ENCODE assay signal across 1 cellular context in the genomic region with DNA sequence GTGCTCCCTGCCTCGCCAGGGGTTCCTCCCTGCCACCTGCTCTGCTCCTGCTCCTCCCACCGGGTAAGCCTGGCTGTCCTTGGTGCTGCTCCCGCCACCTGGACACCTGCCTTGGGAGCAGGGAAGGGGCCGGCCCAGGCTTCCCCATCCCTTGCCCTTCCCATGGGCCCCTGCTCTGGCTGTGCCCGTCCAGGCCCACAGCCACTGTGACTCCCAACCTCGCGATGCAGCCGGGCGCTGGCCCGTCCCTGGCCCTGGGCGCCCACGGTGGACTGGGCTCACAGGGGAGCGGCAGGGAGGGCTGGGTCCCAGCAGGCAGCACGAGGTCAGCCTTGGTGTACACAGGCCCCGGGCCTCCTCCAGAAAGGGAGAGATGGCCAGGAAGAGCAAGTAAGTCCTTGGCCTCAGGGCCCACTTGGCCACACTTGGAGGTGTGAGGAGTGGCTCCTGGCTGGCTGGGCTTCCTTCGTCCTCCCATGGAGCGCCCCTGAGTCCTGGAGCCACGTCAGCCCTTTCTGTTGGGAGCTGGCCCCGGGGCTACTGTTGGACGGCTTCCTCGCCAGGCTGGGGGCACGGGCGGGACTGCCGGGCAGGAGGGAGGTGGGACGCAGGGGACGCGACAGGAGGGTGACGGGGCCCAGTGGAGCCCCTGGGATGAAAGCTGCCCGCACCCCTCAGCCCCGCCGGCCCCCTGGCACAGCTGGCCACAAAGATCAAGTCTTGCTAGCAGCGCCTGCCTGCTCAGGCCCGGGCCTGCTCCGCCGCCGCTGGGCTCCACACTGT.
TF ChIP-seq lines count a peak whose summit lies in the region.

No MANE protein-coding gene starts in this region.

TF ChIP-seq in GM23338, 12 proteins besides CTCF, POLR2A, EP300 and RAD21 (continued from another document):
- TF ChIP-seq ZNF331 (CRISPR knock-in tag; IDR thresholded peaks at IDR 0.05; ENCODE audit: low read depth) (no peak), NANOG (IDR thresholded peaks at IDR 0.05; ENCODE audit: borderline replicate concordance) (no peak), CREB1 (CRISPR knock-in tag; IDR thresholded peaks at IDR 0.05; ENCODE audit: low read depth) (no peak), JUNB (IDR thresholded peaks at IDR 0.05; ENCODE audit: unreplicated experiment) (no peak)
- TF ChIP-seq, protein P1, sequence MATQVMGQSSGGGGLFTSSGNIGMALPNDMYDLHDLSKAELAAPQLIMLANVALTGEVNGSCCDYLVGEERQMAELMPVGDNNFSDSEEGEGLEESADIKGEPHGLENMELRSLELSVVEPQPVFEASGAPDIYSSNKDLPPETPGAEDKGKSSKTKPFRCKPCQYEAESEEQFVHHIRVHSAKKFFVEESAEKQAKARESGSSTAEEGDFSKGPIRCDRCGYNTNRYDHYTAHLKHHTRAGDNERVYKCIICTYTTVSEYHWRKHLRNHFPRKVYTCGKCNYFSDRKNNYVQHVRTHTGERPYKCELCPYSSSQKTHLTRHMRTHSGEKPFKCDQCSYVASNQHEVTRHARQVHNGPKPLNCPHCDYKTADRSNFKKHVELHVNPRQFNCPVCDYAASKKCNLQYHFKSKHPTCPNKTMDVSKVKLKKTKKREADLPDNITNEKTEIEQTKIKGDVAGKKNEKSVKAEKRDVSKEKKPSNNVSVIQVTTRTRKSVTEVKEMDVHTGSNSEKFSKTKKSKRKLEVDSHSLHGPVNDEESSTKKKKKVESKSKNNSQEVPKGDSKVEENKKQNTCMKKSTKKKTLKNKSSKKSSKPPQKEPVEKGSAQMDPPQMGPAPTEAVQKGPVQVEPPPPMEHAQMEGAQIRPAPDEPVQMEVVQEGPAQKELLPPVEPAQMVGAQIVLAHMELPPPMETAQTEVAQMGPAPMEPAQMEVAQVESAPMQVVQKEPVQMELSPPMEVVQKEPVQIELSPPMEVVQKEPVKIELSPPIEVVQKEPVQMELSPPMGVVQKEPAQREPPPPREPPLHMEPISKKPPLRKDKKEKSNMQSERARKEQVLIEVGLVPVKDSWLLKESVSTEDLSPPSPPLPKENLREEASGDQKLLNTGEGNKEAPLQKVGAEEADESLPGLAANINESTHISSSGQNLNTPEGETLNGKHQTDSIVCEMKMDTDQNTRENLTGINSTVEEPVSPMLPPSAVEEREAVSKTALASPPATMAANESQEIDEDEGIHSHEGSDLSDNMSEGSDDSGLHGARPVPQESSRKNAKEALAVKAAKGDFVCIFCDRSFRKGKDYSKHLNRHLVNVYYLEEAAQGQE (IDR thresholded peaks at IDR 0.05; ENCODE audit: unreplicated experiment): no peak
- TF ChIP-seq, protein P2, sequence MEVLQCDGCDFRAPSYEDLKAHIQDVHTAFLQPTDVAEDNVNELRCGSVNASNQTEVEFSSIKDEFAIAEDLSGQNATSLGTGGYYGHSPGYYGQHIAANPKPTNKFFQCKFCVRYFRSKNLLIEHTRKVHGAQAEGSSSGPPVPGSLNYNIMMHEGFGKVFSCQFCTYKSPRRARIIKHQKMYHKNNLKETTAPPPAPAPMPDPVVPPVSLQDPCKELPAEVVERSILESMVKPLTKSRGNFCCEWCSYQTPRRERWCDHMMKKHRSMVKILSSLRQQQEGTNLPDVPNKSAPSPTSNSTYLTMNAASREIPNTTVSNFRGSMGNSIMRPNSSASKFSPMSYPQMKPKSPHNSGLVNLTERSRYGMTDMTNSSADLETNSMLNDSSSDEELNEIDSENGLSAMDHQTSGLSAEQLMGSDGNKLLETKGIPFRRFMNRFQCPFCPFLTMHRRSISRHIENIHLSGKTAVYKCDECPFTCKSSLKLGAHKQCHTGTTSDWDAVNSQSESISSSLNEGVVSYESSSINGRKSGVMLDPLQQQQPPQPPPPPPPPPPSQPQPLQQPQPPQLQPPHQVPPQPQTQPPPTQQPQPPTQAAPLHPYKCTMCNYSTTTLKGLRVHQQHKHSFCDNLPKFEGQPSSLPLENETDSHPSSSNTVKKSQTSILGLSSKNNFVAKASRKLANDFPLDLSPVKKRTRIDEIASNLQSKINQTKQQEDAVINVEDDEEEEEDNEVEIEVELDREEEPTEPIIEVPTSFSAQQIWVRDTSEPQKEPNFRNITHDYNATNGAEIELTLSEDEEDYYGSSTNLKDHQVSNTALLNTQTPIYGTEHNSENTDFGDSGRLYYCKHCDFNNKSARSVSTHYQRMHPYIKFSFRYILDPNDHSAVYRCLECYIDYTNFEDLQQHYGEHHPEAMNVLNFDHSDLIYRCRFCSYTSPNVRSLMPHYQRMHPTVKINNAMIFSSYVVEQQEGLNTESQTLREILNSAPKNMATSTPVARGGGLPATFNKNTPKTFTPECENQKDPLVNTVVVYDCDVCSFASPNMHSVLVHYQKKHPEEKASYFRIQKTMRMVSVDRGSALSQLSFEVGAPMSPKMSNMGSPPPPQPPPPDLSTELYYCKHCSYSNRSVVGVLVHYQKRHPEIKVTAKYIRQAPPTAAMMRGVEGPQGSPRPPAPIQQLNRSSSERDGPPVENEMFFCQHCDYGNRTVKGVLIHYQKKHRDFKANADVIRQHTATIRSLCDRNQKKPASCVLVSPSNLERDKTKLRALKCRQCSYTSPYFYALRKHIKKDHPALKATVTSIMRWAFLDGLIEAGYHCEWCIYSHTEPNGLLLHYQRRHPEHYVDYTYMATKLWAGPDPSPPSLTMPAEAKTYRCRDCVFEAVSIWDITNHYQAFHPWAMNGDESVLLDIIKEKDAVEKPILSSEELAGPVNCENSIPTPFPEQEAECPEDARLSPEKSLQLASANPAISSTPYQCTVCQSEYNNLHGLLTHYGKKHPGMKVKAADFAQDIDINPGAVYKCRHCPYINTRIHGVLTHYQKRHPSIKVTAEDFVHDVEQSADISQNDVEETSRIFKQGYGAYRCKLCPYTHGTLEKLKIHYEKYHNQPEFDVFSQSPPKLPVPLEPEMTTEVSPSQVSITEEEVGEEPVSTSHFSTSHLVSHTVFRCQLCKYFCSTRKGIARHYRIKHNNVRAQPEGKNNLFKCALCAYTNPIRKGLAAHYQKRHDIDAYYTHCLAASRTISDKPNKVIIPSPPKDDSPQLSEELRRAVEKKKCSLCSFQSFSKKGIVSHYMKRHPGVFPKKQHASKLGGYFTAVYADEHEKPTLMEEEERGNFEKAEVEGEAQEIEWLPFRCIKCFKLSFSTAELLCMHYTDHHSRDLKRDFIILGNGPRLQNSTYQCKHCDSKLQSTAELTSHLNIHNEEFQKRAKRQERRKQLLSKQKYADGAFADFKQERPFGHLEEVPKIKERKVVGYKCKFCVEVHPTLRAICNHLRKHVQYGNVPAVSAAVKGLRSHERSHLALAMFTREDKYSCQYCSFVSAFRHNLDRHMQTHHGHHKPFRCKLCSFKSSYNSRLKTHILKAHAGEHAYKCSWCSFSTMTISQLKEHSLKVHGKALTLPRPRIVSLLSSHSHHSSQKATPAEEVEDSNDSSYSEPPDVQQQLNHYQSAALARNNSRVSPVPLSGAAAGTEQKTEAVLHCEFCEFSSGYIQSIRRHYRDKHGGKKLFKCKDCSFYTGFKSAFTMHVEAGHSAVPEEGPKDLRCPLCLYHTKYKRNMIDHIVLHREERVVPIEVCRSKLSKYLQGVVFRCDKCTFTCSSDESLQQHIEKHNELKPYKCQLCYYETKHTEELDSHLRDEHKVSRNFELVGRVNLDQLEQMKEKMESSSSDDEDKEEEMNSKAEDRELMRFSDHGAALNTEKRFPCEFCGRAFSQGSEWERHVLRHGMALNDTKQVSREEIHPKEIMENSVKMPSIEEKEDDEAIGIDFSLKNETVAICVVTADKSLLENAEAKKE (CRISPR knock-in tag; IDR thresholded peaks at IDR 0.05): no peak
